ENCODE assay signal across 14 cellular contexts in the genomic region with DNA sequence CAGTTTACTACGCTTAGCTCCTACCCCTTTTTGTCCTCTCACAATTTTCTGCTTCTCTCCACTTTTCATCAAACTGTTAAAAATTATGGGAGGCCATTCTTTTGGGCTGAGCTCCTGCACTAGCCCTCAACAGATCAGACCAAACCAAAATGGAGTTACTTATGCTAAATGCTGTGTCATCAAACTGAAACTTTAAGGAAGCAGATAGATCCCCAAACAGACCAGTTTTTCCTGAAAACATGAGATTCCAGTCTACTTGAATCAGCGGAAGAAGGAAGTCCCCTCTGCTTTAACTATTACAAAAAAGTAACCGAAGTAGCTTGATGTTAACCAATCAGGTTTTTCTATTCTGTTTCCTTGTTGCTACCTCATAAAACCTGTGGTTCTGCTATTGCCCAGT. TPM values are rescaled to one million over a fixed set of nuclear protein-coding genes. Genes with fewer than 3 reads are reported as not detected.
A peak's percentile ranks its signal among the peaks of the same experiment; 100 is the strongest.
DNase-seq lines count a peak whose midpoint lies in the region; ATAC-seq, FAIRE-seq and TF ChIP-seq lines count a peak whose summit lies in the region.
"Had no signal": no experiment of that assay in that cellular context is flagged by ENCODE, and none has a peak within 500 bp of the region (broad histone marks: within the 10 kb centered on the region; RNA-seq: fewer than 3 reads in every experiment).

No MANE protein-coding gene starts in this region.

- H3K4me1 ChIP-seq in K562 (replicated peaks in 1 of 2; ENCODE audit: control insufficient read depth in 2 of 2, insufficient read depth in 2 of 2, low read length in 2 of 2), result peaks cover 0 to 2% of the 10 kb centered on the region in 2 experiments; a peak in 2 of 5 replicates

- H3K9ac ChIP-seq in K562 (ENCODE audit: insufficient read depth in 1 of 2, low read depth in 2 of 2, low read length in 2 of 2), result no peak overlapping the region

- ATAC-seq in K562, result no peak
- peak; percentile 41 for ATAC-seq in left colon
- ATAC-seq in HG02610 (IDR thresholded peaks at IDR 0.05; ENCODE audit: unreplicated experiment), result no peak
- ATAC-seq: CD8-positive, alpha-beta T cell; GM23338 had no signal

- TF ChIP-seq POLR2A in K562 (conservative IDR thresholded peaks at IDR 0.05), result no peak

- WGBS in K562 (ENCODE audit: insufficient coverage, low coverage, missing lambda C conversion rate), result 69% methylated on average over 2 of the region's 3 CpGs

- POLR2A ChIA-PET in K562 (lab: Yijun Ruan, JAX), result no interaction called here

- intact Hi-C loops in K562 (cut with micrococcal nuclease) (no loop called here), left colon (cut with DNase I, micrococcal nuclease) (no loop called here)

- H3K27ac ChIP-seq in K562 (ENCODE audit: extremely low read depth, low read depth, low read length), result no peak overlapping the region

- TF ChIP-seq RAD21 in K562 (CRISPR knock-in tag; conservative IDR thresholded peaks at IDR 0.05 in 1 of 2, IDR thresholded peaks at IDR 0.05 in 1 of 2), result no peak

- in situ Hi-C loops in K562 (cut with MboI), result no loop called here

- no peak overlapping the region for H3K4me2 ChIP-seq in K562 (ENCODE audit: insufficient read depth, low read length)
- H3K4me2 ChIP-seq: GM23338 had no signal

- TF ChIP-seq CTCF in K562 (IDR thresholded peaks at IDR 0.05 in 2 of 3, conservative IDR thresholded peaks at IDR 0.05 in 1 of 3; ENCODE audit: insufficient read depth in 2 of 3, low read depth in 1 of 3, low read length in 3 of 3), result no peak

- no peaks in the 10 kb centered on the region for H3K9me1 ChIP-seq in K562 (ENCODE audit: control insufficient read depth, insufficient read depth, low read length)

- no TSS peak for BruUV-seq in K562 (replicated peaks; lab: Mats Ljungman, UMichigan)

- DNase-seq in HT1080 (ENCODE audit: low read depth) (peak; percentile 15), K562 (ENCODE audit: extremely low read depth in 1 of 4, low spot score in 3 of 4) (no peak), left colon (no peak), hypothalamus (lab: John Stamatoyannopoulos, UW) (no peak)
- no peak for DNase-seq in activated CD4-positive, alpha-beta T cell treated with anti-CD3 and anti-CD28 coated beads, Interleukin-2, amount 50 U/mL, for 1 hour
- DNase-seq: CD8-positive, alpha-beta T cell; COR-L47; DMS153; H7 had no signal

- H2AFZ ChIP-seq in K562 (ENCODE audit: low read depth, low read length), result no peak overlapping the region
- H2AFZ ChIP-seq: GM23338 had no signal

- no peaks in the 10 kb centered on the region for H3K79me2 ChIP-seq in K562 (ENCODE audit: control insufficient read depth, insufficient read depth, low read length)

- FAIRE-seq in K562 (lab: Jason Lieb, UNC), result no peak
- FAIRE-seq: D721Med, GM18507 had no signal

- no peaks in the 10 kb centered on the region for H3K36me3 ChIP-seq in K562 (ENCODE audit: control insufficient read depth, insufficient read depth, low read length)

- no peaks in the 10 kb centered on the region for H3K27me3 ChIP-seq in K562 (ENCODE audit: control insufficient read depth in 2 of 2, insufficient read depth in 2 of 2, low read length in 2 of 2)

- no peak for TF ChIP-seq EP300 in K562 (IDR thresholded peaks at IDR 0.05; ENCODE audit: low read length)

- CTCF ChIA-PET in K562 (lab: Yijun Ruan, JAX; ENCODE audit: low intra/inter-chr PET ratio), result no interaction called here

- H3K9me3 ChIP-seq in K562 (replicated peaks; ENCODE audit: control insufficient read depth, insufficient read depth, low read depth, low read length), result no peaks in the 10 kb centered on the region

- no peak overlapping the region for H3K4me3 ChIP-seq in K562
- H3K4me3 ChIP-seq: GM23338 had no signal

- no peaks in the 10 kb centered on the region for H4K20me1 ChIP-seq in K562 (replicated peaks; ENCODE audit: control insufficient read depth, insufficient read depth, low read length)

TF ChIP-seq in K562, 482 proteins besides CTCF, POLR2A, EP300 and RAD21 (continues in another document):
- TF ChIP-seq DMBX1 (CRISPR knock-in tag; IDR thresholded peaks at IDR 0.05; ENCODE audit: borderline replicate concordance) (peak; percentile 41; the same call in 1 of the 2 replicates), C11orf30 (IDR thresholded peaks at IDR 0.05; ENCODE audit: low read depth) (peak; percentile 24; the same call in 1 of the 2 replicates), NR2C1 (IDR thresholded peaks at IDR 0.05) (no peak), NR2C1 (tag; IDR thresholded peaks at IDR 0.05) (0 out of 2 replicates have a peak, but pooled peaks have one; percentile 20), ZNF311 (CRISPR knock-in tag; IDR thresholded peaks at IDR 0.05) (peak; percentile 50; the same call in 1 of the 2 replicates), MED1 (CRISPR knock-in tag; IDR thresholded peaks at IDR 0.05; ENCODE audit: borderline replicate concordance) (no peak)

RNA-seq across cellular contexts. Expression of a gene that starts 20.6 kb away (rescaled TPM):
- total RNA-seq in HT1080 (2014; rRNA removed; shearing (Covaris generic)), result 0.42 TPM in 1 of 2 replicates, not detected in the other
- polyA plus RNA-seq in HT1080 (2015; cell fraction: cytosol; rRNA removed), result 0.43 and 0.50 TPM in 2 replicates
- polyA plus RNA-seq in HT1080 (2015; cell fraction: nucleus; rRNA removed), result 2.2 and 2.3 TPM in 2 replicates
- total RNA-seq in K562 (2011; cell fraction: chromatin; rRNA removed; ENCODE audit: low replicate concordance), result 1.7 TPM in 2 replicates
- 0.50 and 0.79 TPM in 2 replicates for total RNA-seq in K562 (2011; cell fraction: nucleolus; rRNA removed)
- 0.61 and 0.66 TPM in 2 replicates for total RNA-seq in K562 (2011; cell fraction: nucleoplasm; rRNA removed)
- total RNA-seq in K562 (2014; rRNA removed) (0.18 and 0.29 TPM in 2 replicates), K562 (2014; rRNA removed; fragmentation: Illumina TruSeq; extraction: Trizol) (0.38 and 0.55 TPM in 2 replicates), K562 (2015; rRNA removed; fragmentation: Illumina TruSeq; extraction: Trizol) (0.41 and 0.87 TPM in 2 replicates), K562 (2021) (0.22 and 0.51 TPM in 2 replicates), left colon (1 to 10 TPM; 5.9 to 7.1 TPM)
- polyA plus RNA-seq in K562 (2011; rRNA removed) (0.74 and 0.93 TPM in 2 replicates), K562 (2014; fragmentation: Illumina TruSeq; extraction: Trizol) (0.35 and 0.48 TPM in 2 replicates), K562 (2014; fragmentation: Nextera tagmentation; extraction: Ambion mirVana) (under 1 TPM in 1 of 2 experiments, not detected in 1; 0.11 TPM), K562 (2014; rRNA removed) (0.86 and 2.3 TPM in 2 replicates)
- 0.12 and 0.53 TPM in 2 replicates for polyA plus RNA-seq in K562 (2011; cell fraction: cytosol; rRNA removed)
- polyA plus RNA-seq in K562 (2011; cell fraction: nucleus; rRNA removed), result 2.6 and 3.5 TPM in 2 replicates
- polyA plus RNA-seq in K562 (2012), result 0.36 and 0.56 TPM in 2 replicates
- polyA minus RNA-seq in K562 (2011; rRNA and poly(A)+ RNA removed), result 0.21 and 1.5 TPM in 2 replicates
- polyA minus RNA-seq in K562 (2011; cell fraction: cytosol; rRNA and poly(A)+ RNA removed), result not detected in 2 replicates
- polyA minus RNA-seq in K562 (2011; cell fraction: nucleus; rRNA and poly(A)+ RNA removed), result 0.67 and 1.9 TPM in 2 replicates
- total RNA-seq: CD8-positive, alpha-beta T cell had no signal
- polyA plus RNA-seq: CD14-positive monocyte had no signal

RNA-seq across cellular contexts. Expression of a gene that starts 35.9 kb away (rescaled TPM):
- total RNA-seq in HT1080 (2014; rRNA removed; shearing (Covaris generic)), result 28.6 and 32.7 TPM in 2 replicates
- 31.4 and 35.8 TPM in 2 replicates for polyA plus RNA-seq in HT1080 (2015; cell fraction: cytosol; rRNA removed)
- 46.2 and 46.4 TPM in 2 replicates for polyA plus RNA-seq in HT1080 (2015; cell fraction: nucleus; rRNA removed)
- total RNA-seq in K562 (2011; cell fraction: chromatin; rRNA removed; ENCODE audit: low replicate concordance), result 9.7 and 17.2 TPM in 2 replicates
- 4.7 and 5.7 TPM in 2 replicates for total RNA-seq in K562 (2011; cell fraction: nucleolus; rRNA removed)
- total RNA-seq in K562 (2011; cell fraction: nucleoplasm; rRNA removed), result 7.6 and 8.1 TPM in 2 replicates
- 14.8 and 15.8 TPM in 2 replicates for total RNA-seq in K562 (2014; rRNA removed)
- total RNA-seq in K562 (2014; rRNA removed; fragmentation: Illumina TruSeq; extraction: Trizol), result 20.5 and 22.6 TPM in 2 replicates
- total RNA-seq in K562 (2015; rRNA removed; fragmentation: Illumina TruSeq; extraction: Trizol), result 16.5 and 17.5 TPM in 2 replicates
- total RNA-seq in K562 (2021), result 20.2 and 21.7 TPM in 2 replicates
- 12.6 and 23.5 TPM in 2 replicates for polyA plus RNA-seq in K562 (2011; rRNA removed)
- polyA plus RNA-seq in K562 (2011; cell fraction: cytosol; rRNA removed), result 7.5 and 8.3 TPM in 2 replicates
- polyA plus RNA-seq in K562 (2011; cell fraction: nucleus; rRNA removed), result 8.3 TPM in 2 replicates
- polyA plus RNA-seq in K562 (2012), result 13.4 and 14.5 TPM in 2 replicates
- 15.6 and 16.0 TPM in 2 replicates for polyA plus RNA-seq in K562 (2014; fragmentation: Illumina TruSeq; extraction: Trizol)
- polyA plus RNA-seq in K562 (2014; fragmentation: Nextera tagmentation; extraction: Ambion mirVana), result 1 to 10 TPM; 5.8 to 6.2 TPM
- 12.9 and 18.0 TPM in 2 replicates for polyA plus RNA-seq in K562 (2014; rRNA removed)
- 29.7 and 45.4 TPM in 2 replicates for polyA minus RNA-seq in K562 (2011; rRNA and poly(A)+ RNA removed)
- polyA minus RNA-seq in K562 (2011; cell fraction: cytosol; rRNA and poly(A)+ RNA removed), result 11.9 and 12.0 TPM in 2 replicates
- polyA minus RNA-seq in K562 (2011; cell fraction: nucleus; rRNA and poly(A)+ RNA removed), result 6.8 and 7.8 TPM in 2 replicates
- 10 to 100 TPM; 78.3 to 78.9 TPM for total RNA-seq in left colon
